16 cellular contexts compared by ENCODE assay signal in genomic region chr1:231666957-231667601, GRCh38.
"Had no signal": no experiment of that assay in that cellular context is flagged by ENCODE, and none has a peak within 500 bp of the region (broad histone marks: within the 10 kb centered on the region; RNA-seq: fewer than 3 reads in every experiment).

No MANE protein-coding gene starts in this region.

- H3K4me1 ChIP-seq: parathyroid adenoma, suprapubic skin had no signal

- H3K79me2 ChIP-seq: parathyroid adenoma had no signal

- H3K27me3 Mint-ChIP-seq: type B pancreatic cell had no signal

- H3K36me3 ChIP-seq: brain microvascular endothelial cell, suprapubic skin had no signal

- H3K9me3 ChIP-seq: suprapubic skin had no signal

- H3K4me3 ChIP-seq: suprapubic skin had no signal

- H3K27ac ChIP-seq: brain microvascular endothelial cell, parathyroid adenoma, suprapubic skin had no signal

- H2AFZ ChIP-seq: parathyroid adenoma had no signal

- H3K27ac Mint-ChIP-seq: activated naive CD4-positive, alpha-beta T cell treated with anti-CD3 and anti-CD28 coated beads, Interleukin-2, amount 50 U/mL, for 72 hours; T-helper 1 cell treated with Interleukin-12 subunit alpha and Interleukin-12 subunit beta and Interleukin-4 antibody, amounts not matched to agents 30 μg/mL and 1 μg/mL, for 36 hours; type B pancreatic cell had no signal

- H3K4me3 Mint-ChIP-seq: activated T-cell treated with anti-CD3 and anti-CD28 coated beads, Interleukin-2, amount 50 U/mL, for 4 hours; T-helper 1 cell treated with Interleukin-12 subunit alpha and Interleukin-12 subunit beta and Interleukin-4 antibody, amounts not matched to agents 30 μg/mL and 1 μg/mL, for 36 hours; type B pancreatic cell had no signal

- H3K27me3 ChIP-seq: brain microvascular endothelial cell, suprapubic skin had no signal

- DNase-seq: activated CD4-positive, alpha-beta T cell treated with anti-CD3 and anti-CD28 coated beads for 1 hour; activated CD4-positive, alpha-beta T cell treated with anti-CD3 and anti-CD28 coated beads, Interleukin-2, amount 50 U/mL, for 48 hours; activated effector memory CD4-positive, alpha-beta T cell treated with anti-CD3 and anti-CD28 coated beads, Interleukin-2, amount 50 U/mL, for 16 hours; activated T-cell treated with anti-CD3 and anti-CD28 coated beads, Interleukin-2, amount 50 U/mL, for 4 hours; brain microvascular endothelial cell; dermis blood vessel endothelial cell; hypothalamus; left cardiac atrium; mammary epithelial cell; stimulated activated CD4-positive, alpha-beta T cell treated with anti-CD3 and anti-CD28 coated beads, Interleukin-2, amount 100 ng/mL, for 48 hours; stimulated activated naive CD8-positive, alpha-beta T cell treated with anti-CD3 and anti-CD28 coated beads, Interleukin-15, Interleukin-2, amounts not matched to agents 100 U/mL and 50 U/mL, for 24 hours had no signal

- H3K9ac ChIP-seq: parathyroid adenoma had no signal

- ATAC-seq: activated naive CD4-positive, alpha-beta T cell treated with anti-CD3 and anti-CD28 coated beads, Interleukin-2, amount 50 U/mL, for 72 hours; activated T-cell treated with anti-CD3 and anti-CD28 coated beads, Interleukin-2, amount 50 U/mL, for 4 hours; stimulated activated naive CD8-positive, alpha-beta T cell treated with anti-CD3 and anti-CD28 coated beads, Interleukin-15, Interleukin-2, amounts not matched to agents 100 U/mL and 50 U/mL, for 24 hours had no signal
